ENCODE assay signal across 16 cellular contexts in the genomic region with DNA sequence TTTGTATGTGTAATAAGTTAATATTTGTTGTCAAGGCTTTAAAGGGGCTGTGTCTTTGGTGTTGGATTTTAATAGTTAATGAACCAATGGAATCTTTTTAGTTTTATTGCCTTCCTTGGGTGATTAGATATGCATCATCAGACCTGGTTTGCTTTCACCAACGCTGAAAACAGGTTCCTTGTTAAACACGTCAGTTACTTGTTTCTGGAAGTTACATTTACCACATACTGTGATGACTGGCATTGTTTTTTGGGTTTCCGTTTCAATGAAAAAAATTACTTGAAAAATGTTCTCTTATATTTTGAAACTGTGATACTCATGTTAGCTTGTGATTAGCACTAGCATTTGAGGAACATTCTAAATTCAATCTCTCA. TPM values are rescaled to one million over a fixed set of nuclear protein-coding genes. Genes with fewer than 3 reads are reported as not detected.
A peak's percentile ranks its signal among the peaks of the same experiment; 100 is the strongest.
DNase-seq lines count a peak whose midpoint lies in the region; ATAC-seq and TF ChIP-seq lines count a peak whose summit lies in the region.
"Had no signal": no experiment of that assay in that cellular context is flagged by ENCODE, and none has a peak within 500 bp of the region (broad histone marks: within the 10 kb centered on the region; RNA-seq: fewer than 3 reads in every experiment).

No MANE protein-coding gene starts in this region.

- TF ChIP-seq RAD21 in Ishikawa (IDR thresholded peaks at IDR 0.05; ENCODE audit: low read depth) = no peak; the same call in 1 of the 2 replicates

- H3K27ac ChIP-seq in ascending aorta = peak overlapping the region; percentile 54 to 67
- H3K27ac ChIP-seq in lower lobe of right lung = peak overlapping the region; percentile 67
- H3K27ac ChIP-seq in thoracic aorta = peak overlapping the region in 1 of 2 donors; percentile 60
- H3K27ac ChIP-seq: RWPE1 had no signal

- peak overlapping the region in 1 of 2 donors; percentile 12 for H3K4me3 ChIP-seq in ascending aorta
- H3K4me3 ChIP-seq in lower lobe of right lung = no peak overlapping the region
- peak overlapping the region; percentile 53 for H3K4me3 ChIP-seq in thoracic aorta

- DNase-seq in ascending aorta (ENCODE audit: low spot score in 2 of 2) = no peak
- no peak for DNase-seq in lower lobe of right lung
- DNase-seq in thoracic aorta (ENCODE audit: low spot score) = no peak
- no peak for DNase-seq in activated CD4-positive, alpha-beta T cell treated with anti-CD3 and anti-CD28 coated beads for 48 hours
- DNase-seq in SW480 (ENCODE audit: low spot score) = no peak
- DNase-seq: activated CD4-positive, alpha-beta T cell treated with anti-CD3 and anti-CD28 coated beads, Interleukin-2, amount 50 U/mL, for 1 hour; aorta; CD4-positive, CD25-positive, alpha-beta regulatory T cell; EL; NCI-H1417 treated with DMSO at 0.1 percent for 48 hours; NCI-H446 treated with DMSO at 0.1 percent for 48 hours; posterior cingulate gyrus had no signal

- TF ChIP-seq CTCF in ascending aorta (IDR thresholded peaks at IDR 0.05) = no peak
- TF ChIP-seq CTCF in lower lobe of right lung (IDR thresholded peaks at IDR 0.05) = no peak
- no peak for TF ChIP-seq CTCF in thoracic aorta (IDR thresholded peaks at IDR 0.05)

- intact Hi-C loops in ascending aorta (cut with DNase I) = loop anchor here (1.0 to 10.0 kb wide), 3 partner anchors 59 to 86 kb away; a partner anchor contains a TSS
- intact Hi-C loops in lower lobe of right lung (cut with DNase I) = no loop called here

- peak in 1 of 2 donors; percentile 18 for ATAC-seq in lower lobe of right lung
- ATAC-seq in thoracic aorta (ENCODE audit: insufficient number of reproducible peaks, low FRiP score, low read depth) = peak; percentile 53
- ATAC-seq in HG02678 (IDR thresholded peaks at IDR 0.05; ENCODE audit: unreplicated experiment) = no peak
- ATAC-seq in HG03135 (IDR thresholded peaks at IDR 0.05; ENCODE audit: unreplicated experiment) = no peak

- H3K9me3 ChIP-seq in ascending aorta = no peaks in the 10 kb centered on the region
- no peaks in the 10 kb centered on the region for H3K9me3 ChIP-seq in lower lobe of right lung
- no peaks in the 10 kb centered on the region for H3K9me3 ChIP-seq in thoracic aorta

- no peaks in the 10 kb centered on the region for H3K36me3 ChIP-seq in ascending aorta
- H3K36me3 ChIP-seq in lower lobe of right lung = no peaks in the 10 kb centered on the region
- no peaks in the 10 kb centered on the region for H3K36me3 ChIP-seq in thoracic aorta

- H3K27me3 ChIP-seq in ascending aorta (no peaks in the 10 kb centered on the region), lower lobe of right lung (ENCODE audit: low read depth) (no peaks in the 10 kb centered on the region), thoracic aorta (replicated peaks; ENCODE audit: insufficient read depth) (no peaks in the 10 kb centered on the region)

- H3K4me1 ChIP-seq in ascending aorta = peaks cover 0 to 7% of the 10 kb centered on the region in 2 donors
- H3K4me1 ChIP-seq in lower lobe of right lung = peaks cover 20% of the 10 kb centered on the region
- H3K4me1 ChIP-seq in thoracic aorta (ENCODE audit: control insufficient read depth in 1 of 2, low read depth in 2 of 2) = peaks cover 14 to 25% of the 10 kb centered on the region in 2 donors

- no peak for TF ChIP-seq EP300 in Ishikawa (IDR thresholded peaks at IDR 0.05; ENCODE audit: borderline replicate concordance)

TF ChIP-seq in Ishikawa, 13 proteins besides CTCF, POLR2A, EP300 and RAD21:
- TF ChIP-seq NFIC (IDR thresholded peaks at IDR 0.05) (no peak), CREB1 (IDR thresholded peaks at IDR 0.05; ENCODE audit: low read depth) (no peak), CEBPB (IDR thresholded peaks at IDR 0.05) (no peak), TEAD4 (IDR thresholded peaks at IDR 0.05) (peak; percentile 25; the same call in 1 of the 2 replicates)
- TF ChIP-seq, protein P1, sequence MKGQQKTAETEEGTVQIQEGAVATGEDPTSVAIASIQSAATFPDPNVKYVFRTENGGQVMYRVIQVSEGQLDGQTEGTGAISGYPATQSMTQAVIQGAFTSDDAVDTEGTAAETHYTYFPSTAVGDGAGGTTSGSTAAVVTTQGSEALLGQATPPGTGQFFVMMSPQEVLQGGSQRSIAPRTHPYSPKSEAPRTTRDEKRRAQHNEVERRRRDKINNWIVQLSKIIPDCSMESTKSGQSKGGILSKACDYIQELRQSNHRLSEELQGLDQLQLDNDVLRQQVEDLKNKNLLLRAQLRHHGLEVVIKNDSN (IDR thresholded peaks at IDR 0.05) = no peak

RNA-seq across cellular contexts. Expression of a gene that starts 58.6 kb away (rescaled TPM):
- total RNA-seq in ascending aorta (52.3 TPM), lower lobe of right lung (109 TPM), thoracic aorta (10 to 100 TPM; 15.8 to 24.3 TPM)
